In genomic region chr18:50075772-50076171, GRCh38 we compare ENCODE assay signal across 18 cellular contexts.
"Had no signal": no experiment of that assay in that cellular context is flagged by ENCODE, and none has a peak within 500 bp of the region (broad histone marks: within the 10 kb centered on the region; RNA-seq: fewer than 3 reads in every experiment).

No MANE protein-coding gene starts in this region.

- H3K27ac Mint-ChIP-seq: activated CD4-positive, alpha-beta memory T cell treated with anti-CD3 and anti-CD28 coated beads, Interleukin-2, amount 10 ng/mL, durations not matched to agents 7 days and 5 days; activated CD8-positive, alpha-beta memory T cell treated with anti-CD3 and anti-CD28 coated beads, Interleukin-2, amount 10 ng/mL, durations not matched to agents 7 days and 5 days; activated naive CD8-positive, alpha-beta T cell treated with anti-CD3 and anti-CD28 coated beads for 36 hours; activated T-helper 17 cell treated with anti-CD3 and anti-CD28 coated beads, Interleukin-2, amount 50 U/mL, for 72 hours; stimulated activated naive CD8-positive, alpha-beta T cell treated with anti-CD3 and anti-CD28 coated beads, Interleukin-15, amount 100 ng/mL, for 72 hours; T-helper 17 cell had no signal

- H3K4me1 Mint-ChIP-seq: activated T-helper 17 cell treated with anti-CD3 and anti-CD28 coated beads, Interleukin-2, amount 50 U/mL, for 72 hours; stimulated activated naive CD8-positive, alpha-beta T cell treated with anti-CD3 and anti-CD28 coated beads, Interleukin-15, amount 100 ng/mL, for 72 hours had no signal

- H3K4me3 Mint-ChIP-seq: activated CD4-positive, alpha-beta memory T cell treated with anti-CD3 and anti-CD28 coated beads, Interleukin-2, amount 10 ng/mL, durations not matched to agents 7 days and 5 days; activated CD8-positive, alpha-beta memory T cell treated with anti-CD3 and anti-CD28 coated beads, Interleukin-2, amount 10 ng/mL, durations not matched to agents 7 days and 5 days; activated naive CD8-positive, alpha-beta T cell treated with anti-CD3 and anti-CD28 coated beads for 36 hours; activated T-helper 17 cell treated with anti-CD3 and anti-CD28 coated beads, Interleukin-2, amount 50 U/mL, for 72 hours; stimulated activated naive CD8-positive, alpha-beta T cell treated with anti-CD3 and anti-CD28 coated beads, Interleukin-15, amount 100 ng/mL, for 72 hours; T-helper 17 cell had no signal

- ATAC-seq: activated CD8-positive, alpha-beta memory T cell treated with anti-CD3 and anti-CD28 coated beads, Interleukin-2, amount 10 ng/mL, durations not matched to agents 7 days and 5 days; activated T-helper 17 cell treated with anti-CD3 and anti-CD28 coated beads, Interleukin-2, amount 50 U/mL, for 72 hours; left lung; stimulated activated naive CD8-positive, alpha-beta T cell treated with anti-CD3 and anti-CD28 coated beads, Interleukin-15, amount 100 ng/mL, for 72 hours; T-helper 17 cell; upper lobe of right lung had no signal

- H3K27ac ChIP-seq: left lung, upper lobe of right lung had no signal

- H3K27me3 ChIP-seq: upper lobe of right lung had no signal

- H3K9me3 ChIP-seq: left lung, upper lobe of right lung had no signal

- H3K9me3 Mint-ChIP-seq: activated CD4-positive, alpha-beta memory T cell treated with anti-CD3 and anti-CD28 coated beads, Interleukin-2, amount 10 ng/mL, durations not matched to agents 7 days and 5 days; activated naive CD8-positive, alpha-beta T cell treated with anti-CD3 and anti-CD28 coated beads for 36 hours; activated T-helper 17 cell treated with anti-CD3 and anti-CD28 coated beads, Interleukin-2, amount 50 U/mL, for 72 hours; stimulated activated naive CD8-positive, alpha-beta T cell treated with anti-CD3 and anti-CD28 coated beads, Interleukin-15, amount 100 ng/mL, for 72 hours had no signal

- H3K4me3 ChIP-seq: left lung, upper lobe of right lung had no signal

- H3K4me1 ChIP-seq: left lung, upper lobe of right lung had no signal

- DNase-seq: activated CD4-positive, alpha-beta memory T cell treated with anti-CD3 and anti-CD28 coated beads, Interleukin-2, amount 10 ng/mL, durations not matched to agents 7 days and 5 days; activated CD4-positive, alpha-beta T cell treated with anti-CD3 and anti-CD28 coated beads for 48 hours; activated CD4-positive, CD25-positive, alpha-beta regulatory T cell; activated CD8-positive, alpha-beta memory T cell treated with anti-CD3 and anti-CD28 coated beads, Interleukin-2, amount 10 ng/mL, durations not matched to agents 7 days and 5 days; activated naive CD4-positive, alpha-beta T cell; activated naive CD8-positive, alpha-beta T cell treated with anti-CD3 and anti-CD28 coated beads for 36 hours; amniotic stem cell; dermis blood vessel endothelial cell; effector memory CD4-positive, alpha-beta T cell; left lung; mammary epithelial cell; occipital lobe; posterior cingulate gyrus; stimulated activated CD4-positive, alpha-beta T cell treated with anti-CD3 and anti-CD28 coated beads, Interleukin-2, amount 100 ng/mL, for 48 hours; stimulated activated naive CD8-positive, alpha-beta T cell treated with anti-CD3 and anti-CD28 coated beads, Interleukin-15, amount 100 ng/mL, for 72 hours; T-helper 17 cell; upper lobe of right lung had no signal

- H3K36me3 ChIP-seq: left lung, upper lobe of right lung had no signal
